Comparison of ENCODE assay signal across 15 cellular contexts in the genomic region with DNA sequence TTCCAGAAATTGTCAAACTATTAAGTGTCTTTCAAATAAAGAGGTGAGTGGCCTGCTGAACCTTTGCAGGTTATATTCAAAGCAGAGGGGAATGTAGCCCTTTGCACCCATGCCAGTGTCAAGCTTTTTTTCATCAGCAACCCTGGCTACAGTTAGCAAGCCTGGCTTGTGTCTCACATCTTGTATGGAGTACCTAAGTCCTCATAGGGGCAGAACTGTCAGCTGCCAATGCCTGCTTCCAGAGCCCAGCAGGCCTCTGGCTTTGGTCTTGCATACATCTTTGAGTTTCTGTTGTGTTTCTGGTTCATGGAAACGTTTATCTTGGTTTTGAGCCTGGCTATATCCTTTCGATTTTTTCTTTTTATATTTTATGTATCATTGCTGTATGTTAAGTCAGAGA. TPM values are rescaled to one million over a fixed set of nuclear protein-coding genes. Genes with fewer than 3 reads are reported as not detected.
A peak's percentile ranks its signal among the peaks of the same experiment; 100 is the strongest.
DNase-seq lines count a peak whose midpoint lies in the region; TF ChIP-seq lines count a peak whose summit lies in the region.
"Had no signal": no experiment of that assay in that cellular context is flagged by ENCODE, and none has a peak within 500 bp of the region (broad histone marks: within the 10 kb centered on the region; RNA-seq: fewer than 3 reads in every experiment).

No MANE protein-coding gene starts in this region.

- H3K27me3 ChIP-seq in left ventricle myocardium inferior (ENCODE audit: low read depth) (no peaks in the 10 kb centered on the region), HAP-1 (ENCODE audit: low read depth) (no peaks in the 10 kb centered on the region)
- H3K27me3 ChIP-seq: BLaER1 treated with 17β-estradiol and CSF1 and Interleukin-3, amounts not matched to agents 10 nM and 100 nM had no signal

- H3K27ac Mint-ChIP-seq in activated CD4-positive, alpha-beta T cell treated with anti-CD3 and anti-CD28 coated beads, Interleukin-2, amount 10 ng/mL, durations not matched to agents 7 days and 5 days: no peak overlapping the region
- H3K27ac Mint-ChIP-seq: B cell; CD8-positive, alpha-beta T cell had no signal

- H3K4me3 ChIP-seq in left ventricle myocardium inferior (no peak overlapping the region), HAP-1 (no peak overlapping the region)
- H3K4me3 ChIP-seq: BLaER1 treated with 17β-estradiol and CSF1 and Interleukin-3, amounts not matched to agents 10 nM and 100 nM; GM12878; GM23248 had no signal

- in situ Hi-C loops in HAP-1 (cut with MboI; ENCODE audit: low sequenced_read_pairs): no loop called here

- POLR2A ChIA-PET in activated CD4-positive, alpha-beta T cell treated with anti-CD3 and anti-CD28 coated beads, Interleukin-2, amount 10 ng/mL, durations not matched to agents 7 days and 5 days (lab: Charles Lee): no interaction called here

- H3K9me3 ChIP-seq in left ventricle myocardium inferior (replicated peaks): peaks cover 25% of the 10 kb centered on the region
- no peaks in the 10 kb centered on the region for H3K9me3 ChIP-seq in HAP-1

- peaks cover 18% of the 10 kb centered on the region for H3K9me3 Mint-ChIP-seq in activated CD4-positive, alpha-beta T cell treated with anti-CD3 and anti-CD28 coated beads, Interleukin-2, amount 10 ng/mL, durations not matched to agents 7 days and 5 days

- DNase-seq in left ventricle myocardium inferior (no peak), cardiac septum (ENCODE audit: low spot score) (no peak), NCI-H446 (lab: John Stamatoyannopoulos, UW) (peak; percentile 5 to 61), cerebellar cortex (ENCODE audit: low spot score) (peak; percentile 95), medulla oblongata (ENCODE audit: extremely low spot score) (peak; percentile 15), HAP-1 (ENCODE audit: low spot score in 2 of 2) (no peak)
- no peak for DNase-seq in activated CD4-positive, alpha-beta T cell treated with anti-CD3 and anti-CD28 coated beads, Interleukin-2, amount 10 ng/mL, durations not matched to agents 7 days and 5 days
- DNase-seq: Calu3; CD8-positive, alpha-beta T cell; DMS79 treated with DMSO at 0.1 percent for 48 hours; GM23248; HCEC 1CT had no signal

- H3K4me3 Mint-ChIP-seq in activated CD4-positive, alpha-beta T cell treated with anti-CD3 and anti-CD28 coated beads, Interleukin-2, amount 10 ng/mL, durations not matched to agents 7 days and 5 days: no peak overlapping the region
- H3K4me3 Mint-ChIP-seq: B cell; CD8-positive, alpha-beta T cell had no signal

- H3K36me3 Mint-ChIP-seq in activated CD4-positive, alpha-beta T cell treated with anti-CD3 and anti-CD28 coated beads, Interleukin-2, amount 10 ng/mL, durations not matched to agents 7 days and 5 days (ENCODE audit: low read depth): peaks cover 50% of the 10 kb centered on the region

- CTCF ChIA-PET in activated CD4-positive, alpha-beta T cell treated with anti-CD3 and anti-CD28 coated beads, Interleukin-2, amount 10 ng/mL, durations not matched to agents 7 days and 5 days (lab: Charles Lee): interaction anchor here (0.7 to 1.2 kb wide), 2 partner anchors 13 kb away, joined by 3 read pairs; no protein-coding TSS in a partner anchor

- H3K4me1 Mint-ChIP-seq in activated CD4-positive, alpha-beta T cell treated with anti-CD3 and anti-CD28 coated beads, Interleukin-2, amount 10 ng/mL, durations not matched to agents 7 days and 5 days: no peaks in the 10 kb centered on the region

- peak overlapping the region; percentile 1 for H3K27ac ChIP-seq in left ventricle myocardium inferior (replicated peaks)
- H3K27ac ChIP-seq: BLaER1 treated with 17β-estradiol and CSF1 and Interleukin-3, amounts not matched to agents 10 nM and 100 nM; GM23248 had no signal

- no peaks in the 10 kb centered on the region for H3K27me3 Mint-ChIP-seq in activated CD4-positive, alpha-beta T cell treated with anti-CD3 and anti-CD28 coated beads, Interleukin-2, amount 10 ng/mL, durations not matched to agents 7 days and 5 days
- H3K27me3 Mint-ChIP-seq: B cell had no signal

- H3K36me3 ChIP-seq in left ventricle myocardium inferior (peaks cover 21% of the 10 kb centered on the region), HAP-1 (replicated peaks) (peaks cover 42% of the 10 kb centered on the region)
- H3K36me3 ChIP-seq: BLaER1 treated with 17β-estradiol and CSF1 and Interleukin-3, amounts not matched to agents 10 nM and 100 nM had no signal

- TF ChIP-seq CTCF in left ventricle myocardium inferior (IDR thresholded peaks at IDR 0.05; ENCODE audit: borderline replicate concordance): no peak

- intact Hi-C loops in left ventricle myocardium inferior (cut with micrococcal nuclease): no loop called here
- intact Hi-C loops in cardiac septum (cut with DNase I): no loop called here

- H3K4me1 ChIP-seq in left ventricle myocardium inferior: peaks cover 23% of the 10 kb centered on the region
- peaks cover 8% of the 10 kb centered on the region for H3K4me1 ChIP-seq in HAP-1

RNA-seq across cellular contexts. Expression of a gene that starts 26.8 kb away (rescaled TPM):
- total RNA-seq in left ventricle myocardium inferior: 5.9 TPM
- total RNA-seq in cardiac septum: 3.0 TPM
- 10 to 100 TPM in 1 of 2 experiments, 1 to 10 TPM in 1; 9.8 to 11.0 TPM for total RNA-seq in activated CD4-positive, alpha-beta T cell treated with anti-CD3 and anti-CD28 coated beads, Interleukin-2, amount 10 ng/mL, durations not matched to agents 7 days and 5 days

RNA-seq across cellular contexts. Expression of a gene that starts 26.8 kb away (rescaled TPM):
- total RNA-seq in left ventricle myocardium inferior (9.8 TPM), cardiac septum (9.8 TPM)
- total RNA-seq in activated CD4-positive, alpha-beta T cell treated with anti-CD3 and anti-CD28 coated beads, Interleukin-2, amount 10 ng/mL, durations not matched to agents 7 days and 5 days: 10 to 100 TPM; 12.5 to 17.3 TPM

Comparison
In these comparisons a context has a peak if more than half of its experiments do, and no peak if none do; other contexts are left out.
1. DNase-seq: peak in NCI-H446 (2 of 2), cerebellar cortex (single experiment) and medulla oblongata (single experiment); none in left ventricle myocardium inferior (single experiment), cardiac septum (single experiment), HAP-1 (0 of 2) and activated CD4-positive, alpha-beta T cell treated with anti-CD3 and anti-CD28 coated beads, Interleukin-2, amount 10 ng/mL, durations not matched to agents 7 days and 5 days (single experiment).